Comparison of ENCODE assay signal across 16 cellular contexts in the genomic region with DNA sequence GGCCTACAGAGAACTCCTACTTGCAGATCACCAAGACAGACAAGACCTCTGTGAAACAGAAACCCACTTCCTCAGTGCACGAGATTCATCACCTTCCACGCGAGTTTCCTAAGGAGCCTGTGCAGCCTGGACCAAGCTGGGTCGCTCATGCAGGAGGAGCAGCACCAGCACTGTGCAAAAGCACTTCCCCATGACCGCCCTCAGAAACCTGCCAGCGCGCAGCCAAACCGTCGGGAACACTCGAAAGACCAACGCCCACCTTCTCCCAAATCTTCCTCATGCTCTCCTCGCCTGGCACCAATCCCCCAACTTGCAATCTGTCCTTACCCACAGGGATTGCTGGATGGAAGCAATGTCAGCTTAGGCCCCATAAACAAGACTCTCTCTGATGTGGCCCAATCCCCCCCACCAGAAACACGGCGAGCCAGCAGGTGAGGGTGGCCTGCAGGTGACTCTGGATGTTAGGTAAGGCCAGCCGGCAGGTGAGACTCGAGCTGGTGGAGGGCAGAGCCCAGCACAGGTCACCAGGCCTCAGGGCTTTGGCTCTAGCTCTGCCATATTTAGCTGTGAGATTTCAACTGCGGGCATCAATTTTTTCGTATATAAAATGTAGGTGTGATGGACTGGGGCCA.
DNase-seq lines count a peak whose midpoint lies in the region; ATAC-seq and TF ChIP-seq lines count a peak whose summit lies in the region.
"Had no signal": no experiment of that assay in that cellular context is flagged by ENCODE, and none has a peak within 500 bp of the region (broad histone marks: within the 10 kb centered on the region; RNA-seq: fewer than 3 reads in every experiment).

No MANE protein-coding gene starts in this region.

- no peak overlapping the region for H3K4me3 ChIP-seq in AG04450 (ENCODE audit: low read depth, low read length)
- no peak overlapping the region for H3K4me3 ChIP-seq in RWPE2 (ENCODE audit: severe bottlenecking)
- no peak overlapping the region for H3K4me3 ChIP-seq in fibroblast of lung (replicated peaks in 1 of 4; ENCODE audit: control extremely low read depth in 1 of 4, insufficient read depth in 1 of 4, low read depth in 3 of 4, low read length in 4 of 4)
- no peak overlapping the region for H3K4me3 ChIP-seq in rectal smooth muscle tissue (ENCODE audit: low read length)
- H3K4me3 ChIP-seq in neuronal stem cell (ENCODE audit: low read length in 2 of 2) = no peak overlapping the region
- H3K4me3 ChIP-seq: HAP-1, Peyer's patch had no signal

- no CpG with 5 or more reads among the region's 18 CpGs for WGBS in neuronal stem cell (ENCODE audit: extremely low coverage in 2 of 2, insufficient read length in 2 of 2, insufficient replicate concordance in 1 of 2), 2 donors

- no peak overlapping the region for H2AFZ ChIP-seq in fibroblast of lung (ENCODE audit: low read length)
- no peak overlapping the region for H2AFZ ChIP-seq in neuronal stem cell (ENCODE audit: low read length)

- no peak overlapping the region for H3K23ac ChIP-seq in neuronal stem cell (ENCODE audit: low read depth, low read length, poor library complexity)

- no peak overlapping the region for H2BK120ac ChIP-seq in neuronal stem cell (ENCODE audit: low read depth, low read length)

- H3K36me3 ChIP-seq in RWPE2 (ENCODE audit: low read depth) (peaks cover 86% of the 10 kb centered on the region), fibroblast of lung (ENCODE audit: control insufficient read depth, insufficient read depth, low read length) (peaks cover 39% of the 10 kb centered on the region), rectal smooth muscle tissue (ENCODE audit: control insufficient read depth, insufficient read depth, low read length) (peaks cover 19% of the 10 kb centered on the region), neuronal stem cell (replicated peaks in 1 of 2; ENCODE audit: control insufficient read depth in 2 of 2, insufficient read depth in 2 of 2, low read length in 2 of 2) (peaks cover 4 to 68% of the 10 kb centered on the region in 2 donors)
- H3K36me3 ChIP-seq: HAP-1 had no signal

- POLR2A ChIA-PET in AG04450 (lab: Yijun Ruan, JAX) = interaction anchor here (0.9 to 1.6 kb wide), 4 partner anchors 11 to 56 kb away, joined by 4 to 14 read pairs (median 4); no protein-coding TSS in a partner anchor

- no peaks in the 10 kb centered on the region for H4K20me1 ChIP-seq in fibroblast of lung (ENCODE audit: control insufficient read depth, extremely low read depth, insufficient read depth, low read length)

- peaks cover 6% of the 10 kb centered on the region for H3K79me1 ChIP-seq in neuronal stem cell (ENCODE audit: low read depth, low read length)

- H2BK12ac ChIP-seq in neuronal stem cell (ENCODE audit: low read length) = no peak overlapping the region

- H3K79me2 ChIP-seq in fibroblast of lung (ENCODE audit: control insufficient read depth, insufficient read depth, low read length) = no peaks in the 10 kb centered on the region

- H3K4me1 ChIP-seq in RWPE2 (ENCODE audit: insufficient read depth, poor library complexity, severe bottlenecking) (peaks cover 9% of the 10 kb centered on the region), fibroblast of lung (ENCODE audit: control insufficient read depth, extremely low read depth, insufficient read depth, low read length) (peaks cover 4% of the 10 kb centered on the region), rectal smooth muscle tissue (ENCODE audit: control insufficient read depth, insufficient read depth, low read length) (peaks cover 23% of the 10 kb centered on the region), neuronal stem cell (ENCODE audit: control insufficient read depth in 2 of 2, insufficient read depth in 1 of 2, low read depth in 1 of 2, low read length in 2 of 2) (no peaks in the 10 kb centered on the region)
- H3K4me1 ChIP-seq: HAP-1, Peyer's patch had no signal

- DNase-seq in AG04450 (ENCODE audit: low read depth, low spot score) (no peak), RWPE2 (ENCODE audit: low spot score) (no peak), fibroblast of lung (ENCODE audit: low read depth in 2 of 2) (no peak), neuronal stem cell (ENCODE audit: low spot score) (no peak), NCI-H2029 (lab: John Stamatoyannopoulos, UW) (no peak)
- DNase-seq in stimulated activated CD8-positive, alpha-beta memory T cell treated with anti-CD3 and anti-CD28 coated beads, Interleukin-4, amount 100 ng/mL, for 48 hours = no peak
- DNase-seq: activated CD4-positive, alpha-beta T cell treated with anti-CD3 and anti-CD28 coated beads for 1 hour; activated naive CD8-positive, alpha-beta T cell treated with anti-CD3 and anti-CD28 coated beads, Interleukin-2, amount 10 ng/mL, durations not matched to agents 7 days and 5 days; CD4-positive, alpha-beta memory T cell; left ventricle myocardium superior; NCI-H187; Peyer's patch had no signal

- H2AK5ac ChIP-seq in neuronal stem cell (ENCODE audit: low read depth, low read length) = no peak overlapping the region

- no peaks in the 10 kb centered on the region for H3K27me3 ChIP-seq in AG04450 (ENCODE audit: control insufficient read depth, insufficient read depth, low read length)
- H3K27me3 ChIP-seq in RWPE2 (ENCODE audit: insufficient read depth, poor library complexity, severe bottlenecking) = no peaks in the 10 kb centered on the region
- H3K27me3 ChIP-seq in fibroblast of lung (ENCODE audit: control insufficient read depth, insufficient read depth, low read length) = no peaks in the 10 kb centered on the region
- no peaks in the 10 kb centered on the region for H3K27me3 ChIP-seq in rectal smooth muscle tissue (ENCODE audit: control insufficient read depth, insufficient read depth, low read length)
- H3K27me3 ChIP-seq in neuronal stem cell (ENCODE audit: control insufficient read depth in 3 of 3, insufficient read depth in 3 of 3, low read depth in 1 of 3, low read length in 3 of 3) = no peaks in the 10 kb centered on the region
- H3K27me3 ChIP-seq: Peyer's patch had no signal

- H3K9ac ChIP-seq in fibroblast of lung (ENCODE audit: insufficient read depth, low read length) = no peak overlapping the region
- H3K9ac ChIP-seq in rectal smooth muscle tissue (ENCODE audit: low read length) = no peak overlapping the region
- no peak overlapping the region for H3K9ac ChIP-seq in neuronal stem cell (ENCODE audit: low read depth, low read length, poor library complexity)

- TF ChIP-seq CTCF in AG04450 (IDR thresholded peaks at IDR 0.05; ENCODE audit: low read depth, low read length) = no peak
- TF ChIP-seq CTCF in RWPE2 (IDR thresholded peaks at IDR 0.05; ENCODE audit: poor library complexity, severe bottlenecking) = no peak
- no peak for TF ChIP-seq CTCF in fibroblast of lung (conservative IDR thresholded peaks at IDR 0.05 in 1 of 2, IDR thresholded peaks at IDR 0.05 in 1 of 2; ENCODE audit: low read depth in 1 of 2, low read length in 2 of 2)

- no peak overlapping the region for H2BK15ac ChIP-seq in neuronal stem cell (ENCODE audit: low read length)

- no peak overlapping the region for H3K14ac ChIP-seq in neuronal stem cell (ENCODE audit: low read length)

- H3K4ac ChIP-seq in neuronal stem cell (ENCODE audit: low read length) = no peak overlapping the region

- H3K9me3 ChIP-seq in AG04450 (ENCODE audit: control insufficient read depth, insufficient read depth, low read length) (no peaks in the 10 kb centered on the region; the same call in 1 of the 2 replicates), RWPE2 (ENCODE audit: severe bottlenecking) (no peaks in the 10 kb centered on the region), fibroblast of lung (ENCODE audit: control insufficient read depth, insufficient read depth, low read depth, low read length) (no peaks in the 10 kb centered on the region), neuronal stem cell (replicated peaks in 1 of 2; ENCODE audit: control insufficient read depth in 2 of 2, insufficient read depth in 1 of 2, low read depth in 1 of 2, low read length in 2 of 2) (peaks cover 0 to 3% of the 10 kb centered on the region in 2 donors)
- H3K9me3 ChIP-seq: HAP-1, Peyer's patch had no signal

- H3K4me2 ChIP-seq in fibroblast of lung (ENCODE audit: extremely low read depth, insufficient read depth, low read length) = peak overlapping the region; percentile 32
- no peak overlapping the region for H3K4me2 ChIP-seq in neuronal stem cell (ENCODE audit: insufficient read depth, low read length, poor library complexity, severe bottlenecking)

- no peak overlapping the region for H2BK5ac ChIP-seq in neuronal stem cell (ENCODE audit: low read length)

- H4K91ac ChIP-seq in neuronal stem cell (ENCODE audit: low read depth, low read length, poor library complexity) = no peak overlapping the region

- H3K18ac ChIP-seq in neuronal stem cell (ENCODE audit: low read length) = no peak overlapping the region

- CTCF ChIA-PET in AG04450 (lab: Charles Lee) = interaction anchor here (0.6 to 2.5 kb wide), 17 partner anchors 10 to 143 kb away, joined by 3 to 20 read pairs (median 4); no protein-coding TSS in a partner anchor

- ATAC-seq in RWPE2 (ENCODE audit: low read depth) (no peak), HG03175 (IDR thresholded peaks at IDR 0.05; ENCODE audit: unreplicated experiment) (no peak)

- no peak overlapping the region for H4K8ac ChIP-seq in neuronal stem cell (ENCODE audit: low read depth, low read length)

- peak overlapping the region; percentile 83 for H3K27ac ChIP-seq in AG04450 (ENCODE audit: low read depth, low read length)
- peak overlapping the region; percentile 60 for H3K27ac ChIP-seq in RWPE2 (ENCODE audit: poor library complexity, severe bottlenecking)
- peak overlapping the region; percentile 61 for H3K27ac ChIP-seq in fibroblast of lung (ENCODE audit: insufficient read depth, low read length)
- H3K27ac ChIP-seq in rectal smooth muscle tissue (ENCODE audit: low read depth, low read length) = peak overlapping the region; percentile 91
- H3K27ac ChIP-seq in neuronal stem cell (replicated peaks; ENCODE audit: low read length) = no peak overlapping the region
- H3K27ac ChIP-seq: HL-60 had no signal
